8 cellular contexts compared by ENCODE assay signal in genomic region chr1:10471411-10472219, GRCh38. TPM values are rescaled to one million over a fixed set of nuclear protein-coding genes. Genes with fewer than 3 reads are reported as not detected.
DNase-seq lines count a peak whose midpoint lies in the region; ATAC-seq lines count a peak whose summit lies in the region.

No MANE protein-coding gene starts in this region.

- peak overlapping the region; percentile 67 for H3K27ac ChIP-seq in effector memory CD4-positive, alpha-beta T cell (ENCODE audit: insufficient read depth, low read length, poor library complexity, severe bottlenecking)

- H3K4me1 Mint-ChIP-seq in activated CD4-positive, alpha-beta T cell treated with anti-CD3 and anti-CD28 coated beads, Interleukin-2, amount 10 ng/mL, durations not matched to agents 7 days and 5 days: peaks cover 40% of the 10 kb centered on the region
- H3K4me1 Mint-ChIP-seq in naive thymus-derived CD8-positive, alpha-beta T cell: peaks cover 23 to 48% (median 43%) of the 10 kb centered on the region in 4 donors

- H3K27me3 ChIP-seq in effector memory CD4-positive, alpha-beta T cell (replicated peaks; ENCODE audit: control insufficient read depth, insufficient read depth, low read length, poor library complexity, severe bottlenecking): no peaks in the 10 kb centered on the region

- no peaks in the 10 kb centered on the region for H3K9me3 ChIP-seq in effector memory CD4-positive, alpha-beta T cell (ENCODE audit: control insufficient read depth, low read length)

- no peaks in the 10 kb centered on the region for H3K27me3 Mint-ChIP-seq in activated CD4-positive, alpha-beta T cell treated with anti-CD3 and anti-CD28 coated beads, Interleukin-2, amount 10 ng/mL, durations not matched to agents 7 days and 5 days
- no peaks in the 10 kb centered on the region for H3K27me3 Mint-ChIP-seq in naive thymus-derived CD8-positive, alpha-beta T cell

- H3K4me3 Mint-ChIP-seq in activated CD4-positive, alpha-beta T cell treated with anti-CD3 and anti-CD28 coated beads, Interleukin-2, amount 10 ng/mL, durations not matched to agents 7 days and 5 days: peak overlapping the region; percentile 94
- peak overlapping the region; percentile 84 to 99 (median 95) for H3K4me3 Mint-ChIP-seq in naive thymus-derived CD8-positive, alpha-beta T cell

- ATAC-seq in naive thymus-derived CD8-positive, alpha-beta T cell: peak; percentile 11 to 12
- ATAC-seq in HG02610 (IDR thresholded peaks at IDR 0.05; ENCODE audit: unreplicated experiment): no peak

- POLR2A ChIA-PET in activated CD4-positive, alpha-beta T cell treated with anti-CD3 and anti-CD28 coated beads, Interleukin-2, amount 10 ng/mL, durations not matched to agents 7 days and 5 days (lab: Charles Lee): no interaction called here
- POLR2A ChIA-PET in naive thymus-derived CD8-positive, alpha-beta T cell (lab: Charles Lee): interaction anchor here (0.6 to 1.8 kb wide), 2 partner anchors 42 to 1251 kb away, joined by 4 to 6 read pairs; partner anchors contain the start of gene CENPS

- peak overlapping the region; percentile 94 for H3K27ac Mint-ChIP-seq in activated CD4-positive, alpha-beta T cell treated with anti-CD3 and anti-CD28 coated beads, Interleukin-2, amount 10 ng/mL, durations not matched to agents 7 days and 5 days
- peak overlapping the region; percentile 85 to 97 (median 93) for H3K27ac Mint-ChIP-seq in naive thymus-derived CD8-positive, alpha-beta T cell

- H3K36me3 Mint-ChIP-seq in activated CD4-positive, alpha-beta T cell treated with anti-CD3 and anti-CD28 coated beads, Interleukin-2, amount 10 ng/mL, durations not matched to agents 7 days and 5 days (ENCODE audit: low read depth): peaks cover 18% of the 10 kb centered on the region
- peaks cover 0 to 30% (median 0%) of the 10 kb centered on the region in 3 donors for H3K36me3 Mint-ChIP-seq in naive thymus-derived CD8-positive, alpha-beta T cell

- no peaks in the 10 kb centered on the region for H3K9me3 Mint-ChIP-seq in activated CD4-positive, alpha-beta T cell treated with anti-CD3 and anti-CD28 coated beads, Interleukin-2, amount 10 ng/mL, durations not matched to agents 7 days and 5 days
- H3K9me3 Mint-ChIP-seq in naive thymus-derived CD8-positive, alpha-beta T cell: no peaks in the 10 kb centered on the region

- H3K4me1 ChIP-seq in effector memory CD4-positive, alpha-beta T cell (ENCODE audit: control insufficient read depth, insufficient read depth, low read length, poor library complexity, severe bottlenecking): peaks cover 21% of the 10 kb centered on the region

- CTCF ChIA-PET in activated CD4-positive, alpha-beta T cell treated with anti-CD3 and anti-CD28 coated beads, Interleukin-2, amount 10 ng/mL, durations not matched to agents 7 days and 5 days (lab: Charles Lee): interaction anchor here (0.8 to 2.0 kb wide), 3 partner anchors 10 to 41 kb away, joined by 3 to 6 read pairs (median 4); partner anchors contain the start of gene CENPS

- DNase-seq in activated CD4-positive, alpha-beta T cell treated with anti-CD3 and anti-CD28 coated beads, Interleukin-2, amount 10 ng/mL, durations not matched to agents 7 days and 5 days: no peak
- DNase-seq in activated CD4-positive, alpha-beta T cell treated with anti-CD3 and anti-CD28 coated beads for 4 hours: no peak
- DNase-seq in OCI-M1 (lab: John Stamatoyannopoulos, UW) (peak; percentile 39), DMS79 treated with DMSO at 0.1 percent for 48 hours (lab: John Stamatoyannopoulos, UW) (no peak), activated gamma-delta T cell (lab: John Stamatoyannopoulos, UW) (no peak)
- no peak for DNase-seq in effector memory CD4-positive, alpha-beta T cell
- peak in 1 of 10 donors; percentile 0 for DNase-seq in naive thymus-derived CD8-positive, alpha-beta T cell

- H3K36me3 ChIP-seq in effector memory CD4-positive, alpha-beta T cell (ENCODE audit: control insufficient read depth, insufficient read depth, low read length): peaks cover 15% of the 10 kb centered on the region

- H3K4me3 ChIP-seq in effector memory CD4-positive, alpha-beta T cell (ENCODE audit: insufficient read depth, low read depth, low read length, poor library complexity, severe bottlenecking): peak overlapping the region; percentile 72

RNA-seq across cellular contexts. Expression of gene DFFA, which starts 0.7 kb away (rescaled TPM):
- 10 to 100 TPM; 28.1 to 28.6 TPM for total RNA-seq in activated CD4-positive, alpha-beta T cell treated with anti-CD3 and anti-CD28 coated beads, Interleukin-2, amount 10 ng/mL, durations not matched to agents 7 days and 5 days
- total RNA-seq in naive thymus-derived CD8-positive, alpha-beta T cell: 10 to 100 TPM; 30.2 to 33.0 TPM
- polyA plus RNA-seq in naive thymus-derived CD8-positive, alpha-beta T cell: 10 to 100 TPM; 18.4 to 42.6 (median 20.9) TPM

RNA-seq across cellular contexts. Expression of gene PEX14, which starts 3.1 kb away (rescaled TPM):
- 10 to 100 TPM; 23.4 to 24.4 TPM for total RNA-seq in activated CD4-positive, alpha-beta T cell treated with anti-CD3 and anti-CD28 coated beads, Interleukin-2, amount 10 ng/mL, durations not matched to agents 7 days and 5 days
- total RNA-seq in naive thymus-derived CD8-positive, alpha-beta T cell: 10 to 100 TPM; 23.7 TPM
- 1 to 10 TPM; 3.3 to 5.5 (median 4.6) TPM for polyA plus RNA-seq in naive thymus-derived CD8-positive, alpha-beta T cell

RNA-seq across cellular contexts. Expression of gene CORT, which starts 21.8 kb away (rescaled TPM):
- total RNA-seq in activated CD4-positive, alpha-beta T cell treated with anti-CD3 and anti-CD28 coated beads, Interleukin-2, amount 10 ng/mL, durations not matched to agents 7 days and 5 days: under 1 TPM in 1 of 2 experiments, not detected in 1; 0.30 TPM
- total RNA-seq in naive thymus-derived CD8-positive, alpha-beta T cell: under 1 TPM in 1 of 2 experiments, not detected in 1; 0.44 TPM
- under 1 TPM in 1 of 3 donors, not detected in 2; 0.22 TPM for polyA plus RNA-seq in naive thymus-derived CD8-positive, alpha-beta T cell

RNA-seq across cellular contexts. Expression of gene CENPS, which starts 41.4 kb away (rescaled TPM):
- 10 to 100 TPM; 16.1 to 20.7 TPM for total RNA-seq in activated CD4-positive, alpha-beta T cell treated with anti-CD3 and anti-CD28 coated beads, Interleukin-2, amount 10 ng/mL, durations not matched to agents 7 days and 5 days
- total RNA-seq in naive thymus-derived CD8-positive, alpha-beta T cell: 1 to 10 TPM; 6.4 to 9.5 TPM
- polyA plus RNA-seq in naive thymus-derived CD8-positive, alpha-beta T cell: 10 to 100 TPM in 1 of 3 donors, 1 to 10 TPM in 2; 8.6 to 11.2 (median 9.4) TPM
